ENCODE assay signal across 21 cellular contexts in genomic region chr7:106693659-106694353, GRCh38. TPM values are rescaled to one million over a fixed set of nuclear protein-coding genes. Genes with fewer than 3 reads are reported as not detected.
DNase-seq lines count a peak whose midpoint lies in the region; ATAC-seq, FAIRE-seq and TF ChIP-seq lines count a peak whose summit lies in the region.
"Had no signal": no experiment of that assay in that cellular context is flagged by ENCODE, and none has a peak within 500 bp of the region (broad histone marks: within the 10 kb centered on the region; RNA-seq: fewer than 3 reads in every experiment).

No MANE protein-coding gene starts in this region.

- intact Hi-C loops in PC-3 (cut with micrococcal nuclease), result no loop called here

- POLR2A ChIA-PET in PC-3 (lab: Charles Lee; ENCODE audit: unreplicated experiment), result no interaction called here

- H3K4me1 ChIP-seq in PC-3 (ENCODE audit: insufficient read depth, low read length), result no peaks in the 10 kb centered on the region
- H3K4me1 ChIP-seq: HAP-1 had no signal

- H2AFZ ChIP-seq in PC-3 (ENCODE audit: low read length), result no peak overlapping the region
- H2AFZ ChIP-seq: PC-9 had no signal

- no TSS peak for BruUV-seq in PC-3 (replicated peaks; lab: Mats Ljungman, UMichigan)

- no peak overlapping the region for H3K4me3 ChIP-seq in PC-3 (ENCODE audit: low read length)
- H3K4me3 ChIP-seq: HAP-1, PC-9, thoracic aorta had no signal

- H3K27me3 ChIP-seq in PC-3 (ENCODE audit: low read length), result no peaks in the 10 kb centered on the region

- no peaks in the 10 kb centered on the region for H3F3A ChIP-seq in PC-3 (ENCODE audit: low read length, unreplicated experiment)

- H3K27ac ChIP-seq in PC-3 (ENCODE audit: low read length), result no peak overlapping the region
- H3K27ac ChIP-seq: PC-9, thoracic aorta had no signal

- H4K20me1 ChIP-seq in PC-3 (ENCODE audit: low read length), result no peaks in the 10 kb centered on the region

- no peak for TF ChIP-seq CTCF in PC-3 (conservative IDR thresholded peaks at IDR 0.05; ENCODE audit: low read depth, low read length)

- no peak for FAIRE-seq in urothelium cell line (lab: Jason Lieb, UNC)
- FAIRE-seq: GM18507, kidney had no signal

- no peak overlapping the region for H3K4me2 ChIP-seq in PC-3 (ENCODE audit: low read length)
- H3K4me2 ChIP-seq: PC-9 had no signal

- H3K79me2 ChIP-seq in PC-3 (ENCODE audit: low read length), result no peaks in the 10 kb centered on the region

- CTCF ChIA-PET in PC-3 (lab: Charles Lee), result no interaction called here

- no peaks in the 10 kb centered on the region for H3K36me3 ChIP-seq in PC-3 (ENCODE audit: low read depth, low read length)
- H3K36me3 ChIP-seq: HAP-1, thoracic aorta had no signal

- ATAC-seq in PC-3 (no peak; the same call in 1 of the 2 replicates), GM21717 (IDR thresholded peaks at IDR 0.05; ENCODE audit: unreplicated experiment) (no peak)

- no peaks in the 10 kb centered on the region for H3K9me2 ChIP-seq in PC-3 (replicated peaks; ENCODE audit: low read length)

- H3K9me3 ChIP-seq in PC-3 (ENCODE audit: low read length), result peaks cover 3% of the 10 kb centered on the region; the same call in 1 of the 2 replicates
- H3K9me3 ChIP-seq: HAP-1, thoracic aorta had no signal

- peak; percentile 2 for DNase-seq in NOMO-1 treated with DMSO at 0.1 percent for 48 hours (lab: John Stamatoyannopoulos, UW; ENCODE audit: unreplicated experiment)
- no peak for DNase-seq in NOMO-1 treated with dmso at 0.1 percent for 144 hours (lab: John Stamatoyannopoulos, UW; ENCODE audit: unreplicated experiment)
- DNase-seq in PC-3, result peak; percentile 18
- DNase-seq in fibroblast of peridontal ligament (ENCODE audit: extremely low read depth), result peak; percentile 6
- peak; percentile 71 for DNase-seq in urothelium cell line (ENCODE audit: low spot score)
- no peak for DNase-seq in NCI-H2029 (lab: John Stamatoyannopoulos, UW)
- DNase-seq in NCI-H146 treated with DMSO at 0.1 percent for 48 hours (lab: John Stamatoyannopoulos, UW; ENCODE audit: unreplicated experiment), result no peak
- DNase-seq: 8988T; activated CD4-positive, alpha-beta T cell treated with anti-CD3 and anti-CD28 coated beads, Interleukin-2, amount 10 ng/mL, durations not matched to agents 7 days and 5 days; activated naive CD4-positive, alpha-beta T cell; DMS153; glutamatergic neuron; kidney; NCI-H1048; NCI-H526; PC-9; stimulated activated CD4-positive, alpha-beta T cell treated with anti-CD3 and anti-CD28 coated beads, Interleukin-12 subunit alpha, Interleukin-12 subunit beta, amount 100 ng/mL, for 4 hours had no signal

- H3K9ac ChIP-seq in PC-3 (ENCODE audit: low read length), result no peak overlapping the region

RNA-seq across cellular contexts. Expression of gene CCDC71L, which starts 32.8 kb away (rescaled TPM):
- total RNA-seq in PC-3 (2014; rRNA removed), result 27.0 and 28.6 TPM in 2 replicates

Comparison
In these comparisons a context has a peak if more than half of its experiments do, and no peak if none do; other contexts are left out.
1. DNase-seq: peak in NOMO-1 treated with DMSO at 0.1 percent for 48 hours (single experiment), PC-3 (single experiment), fibroblast of peridontal ligament (single experiment) and urothelium cell line (single experiment); none in NOMO-1 treated with dmso at 0.1 percent for 144 hours (single experiment), NCI-H2029 (single experiment) and NCI-H146 treated with DMSO at 0.1 percent for 48 hours (single experiment).